8 cellular contexts compared by ENCODE assay signal in genomic region chr17:76278952-76279741, GRCh38.
DNase-seq lines count a peak whose midpoint lies in the region; ATAC-seq and TF ChIP-seq lines count a peak whose summit lies in the region.

No MANE protein-coding gene starts in this region.

- H3K27me3 ChIP-seq in GM06990 (replicated peaks; ENCODE audit: control insufficient read depth, insufficient read depth, low read length) (no peaks in the 10 kb centered on the region), OCI-LY3 (ENCODE audit: low read depth, low read length) (no peaks in the 10 kb centered on the region), mucosa of stomach (ENCODE audit: control insufficient read depth, insufficient read depth, low read length) (no peaks in the 10 kb centered on the region)

- H3K4me2 ChIP-seq in OCI-LY3 (ENCODE audit: low read length) = no peak overlapping the region

- peak; percentile 93 for TF ChIP-seq RAD21 in Ishikawa (IDR thresholded peaks at IDR 0.05; ENCODE audit: low read depth)

- no peaks in the 10 kb centered on the region for H3K79me2 ChIP-seq in OCI-LY3 (ENCODE audit: low read length)

- no peak for TF ChIP-seq EP300 in Ishikawa (IDR thresholded peaks at IDR 0.05; ENCODE audit: borderline replicate concordance)

- H3K4me1 ChIP-seq in OCI-LY3 (ENCODE audit: low read length) (peaks cover 24% of the 10 kb centered on the region), mucosa of stomach (ENCODE audit: control insufficient read depth, insufficient read depth, low read length) (peaks cover 6% of the 10 kb centered on the region)

- H3K27ac ChIP-seq in OCI-LY3 (ENCODE audit: low read length) = no peak overlapping the region

- TF ChIP-seq CTCF in GM06990 (IDR thresholded peaks at IDR 0.05; ENCODE audit: insufficient read depth, low read length, poor library complexity, severe bottlenecking) = peak; percentile 96
- TF ChIP-seq CTCF in OCI-LY3 (IDR thresholded peaks at IDR 0.05; ENCODE audit: low read depth, low read length) = peak; percentile 95
- TF ChIP-seq CTCF in epithelial cell of esophagus (IDR thresholded peaks at IDR 0.05; ENCODE audit: insufficient read depth, low read depth, low read length, missing control alignments) = peak; percentile 93

- H3K9ac ChIP-seq in OCI-LY3 (ENCODE audit: low read length) = no peak overlapping the region
- H3K9ac ChIP-seq in mucosa of stomach (ENCODE audit: low read length) = peak overlapping the region; percentile 22

- no peak for ATAC-seq in HG03039 (IDR thresholded peaks at IDR 0.05; ENCODE audit: unreplicated experiment)

- H3K9me3 ChIP-seq in OCI-LY3 (ENCODE audit: insufficient read depth, low read length) (no peaks in the 10 kb centered on the region), mucosa of stomach (ENCODE audit: control insufficient read depth, low read length) (no peaks in the 10 kb centered on the region)

- peak overlapping the region; percentile 74; the same call in 1 of the 2 replicates for H2AFZ ChIP-seq in OCI-LY3 (ENCODE audit: low read depth, low read length)

- H3K36me3 ChIP-seq in GM06990 (ENCODE audit: control insufficient read depth, insufficient read depth, low read length) (no peaks in the 10 kb centered on the region), OCI-LY3 (replicated peaks; ENCODE audit: low read depth, low read length) (no peaks in the 10 kb centered on the region), mucosa of stomach (ENCODE audit: control insufficient read depth, insufficient read depth, low read length) (no peaks in the 10 kb centered on the region)

- no peaks in the 10 kb centered on the region for H4K20me1 ChIP-seq in OCI-LY3 (ENCODE audit: insufficient read depth, low read length)

- DNase-seq in GM06990 (ENCODE audit: extremely low read depth, insufficient read length) (peak; percentile 70), epithelial cell of esophagus (ENCODE audit: low read depth) (peak; percentile 70)
- DNase-seq in activated CD8-positive, alpha-beta memory T cell treated with anti-CD3 and anti-CD28 coated beads, Interleukin-2, amount 50 U/mL, for 48 hours = peak; percentile 98
- peak; percentile 70 to 85 for DNase-seq in stimulated activated CD8-positive, alpha-beta memory T cell treated with anti-CD3 and anti-CD28 coated beads, Interleukin-7, amount 100 ng/mL, for 1 hour (ENCODE audit: low read depth in 2 of 2)

- H3K4me3 ChIP-seq in GM06990 (replicated peaks; ENCODE audit: low read depth, low read length) (no peak overlapping the region), OCI-LY3 (ENCODE audit: low read length) (no peak overlapping the region), epithelial cell of esophagus (ENCODE audit: low read length) (no peak overlapping the region), mucosa of stomach (ENCODE audit: low read length) (no peak overlapping the region)

TF ChIP-seq in Ishikawa, 13 proteins besides CTCF, POLR2A, EP300 and RAD21:
- peak; percentile 68 for TF ChIP-seq TEAD4 (IDR thresholded peaks at IDR 0.05)
- TF ChIP-seq REST (IDR thresholded peaks at IDR 0.05; ENCODE audit: low read depth) = 0 out of 2 replicates have a peak, but pooled peaks have one; percentile 15
- no peak for TF ChIP-seq FOXM1 (IDR thresholded peaks at IDR 0.05; ENCODE audit: borderline replicate concordance, low read depth)
- peak; percentile 74 for TF ChIP-seq MAX (IDR thresholded peaks at IDR 0.05)
- no peak for TF ChIP-seq EGR1 (IDR thresholded peaks at IDR 0.05)
- peak; percentile 70 for TF ChIP-seq USF1 (IDR thresholded peaks at IDR 0.05)
- 0 out of 2 replicates have a peak, but pooled peaks have one; percentile 25 for TF ChIP-seq TCF12 (IDR thresholded peaks at IDR 0.05; ENCODE audit: low read depth)
- no peak for TF ChIP-seq YY1 (IDR thresholded peaks at IDR 0.05; ENCODE audit: low read depth)
- TF ChIP-seq CREB1 (IDR thresholded peaks at IDR 0.05; ENCODE audit: low read depth) = no peak
